9 cellular contexts compared by ENCODE assay signal in genomic region chr1:175448467-175448866, GRCh38.
"Had no signal": no experiment of that assay in that cellular context is flagged by ENCODE, and none has a peak within 500 bp of the region (broad histone marks: within the 10 kb centered on the region; RNA-seq: fewer than 3 reads in every experiment).

No MANE protein-coding gene starts in this region.

- H3K9me3 ChIP-seq: HAP-1 had no signal

- H3K4me2 ChIP-seq: GM23338 had no signal

- ATAC-seq: GM23338, HCT116 had no signal

- H2AFZ ChIP-seq: GM23248, GM23338 had no signal

- H3K4me1 ChIP-seq: HAP-1 had no signal

- DNase-seq: GM23248, GOT3, H7, H9, HCEC 1CT, HFFc6 had no signal

- H3K9ac ChIP-seq: GM23248 had no signal

- H3K4me3 ChIP-seq: GM23248, GM23338, HAP-1 had no signal

- H3K27ac ChIP-seq: GM23248 had no signal

- H3K36me3 ChIP-seq: HAP-1 had no signal
